ENCODE assay signal across 1 cellular context in the genomic region with DNA sequence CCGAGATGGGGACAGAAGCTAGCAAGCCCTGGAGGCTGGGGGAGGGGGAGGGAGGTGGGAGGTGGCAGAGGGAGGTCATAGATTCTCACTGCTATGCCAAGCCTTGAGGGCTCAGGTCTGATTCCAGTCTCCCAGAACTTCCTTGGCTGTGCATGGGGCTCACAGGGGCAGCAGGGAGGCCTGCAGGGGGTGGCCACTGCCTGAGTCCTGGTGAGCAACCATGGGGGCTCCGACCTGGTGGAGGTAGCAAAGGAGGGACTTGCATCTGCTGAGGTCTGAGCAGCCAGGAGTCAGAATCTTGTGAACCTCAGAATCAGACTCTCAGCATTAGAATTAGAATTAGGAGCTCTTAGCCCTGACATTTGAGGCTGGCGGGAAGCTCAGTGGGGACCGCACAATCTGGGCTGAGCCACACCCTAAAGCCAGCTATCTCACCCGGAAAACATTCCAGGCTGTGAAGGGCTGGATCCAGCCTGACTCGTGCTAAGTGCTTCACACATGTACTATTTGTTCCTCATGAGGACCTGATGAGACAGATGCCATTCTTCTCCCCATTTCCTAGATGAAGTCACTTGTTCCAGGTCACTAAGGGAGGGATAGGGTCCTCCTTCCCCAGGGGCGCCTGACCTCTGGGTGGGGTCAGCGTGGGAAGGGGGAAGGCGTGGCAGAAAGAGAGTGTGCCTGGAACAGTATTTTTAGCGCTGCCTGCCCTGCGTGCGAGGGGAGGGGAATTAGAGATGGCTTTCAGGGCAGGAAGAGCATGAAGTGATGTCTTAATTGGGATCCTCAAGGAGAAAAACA.
TF ChIP-seq lines count a peak whose summit lies in the region.

No MANE protein-coding gene starts in this region.

TF ChIP-seq in HepG2, 621 proteins besides CTCF, POLR2A, EP300 and RAD21:
- no peak for TF ChIP-seq ZNF883 (CRISPR knock-in tag; IDR thresholded peaks at IDR 0.05; ENCODE audit: not compliant biosample characterization)
- no peak for TF ChIP-seq SUZ12 (IDR thresholded peaks at IDR 0.05; ENCODE audit: low read depth, low read length)
- TF ChIP-seq HNRNPL (IDR thresholded peaks at IDR 0.05; ENCODE audit: low read depth, low read length), result no peak
- TF ChIP-seq, protein P1, sequence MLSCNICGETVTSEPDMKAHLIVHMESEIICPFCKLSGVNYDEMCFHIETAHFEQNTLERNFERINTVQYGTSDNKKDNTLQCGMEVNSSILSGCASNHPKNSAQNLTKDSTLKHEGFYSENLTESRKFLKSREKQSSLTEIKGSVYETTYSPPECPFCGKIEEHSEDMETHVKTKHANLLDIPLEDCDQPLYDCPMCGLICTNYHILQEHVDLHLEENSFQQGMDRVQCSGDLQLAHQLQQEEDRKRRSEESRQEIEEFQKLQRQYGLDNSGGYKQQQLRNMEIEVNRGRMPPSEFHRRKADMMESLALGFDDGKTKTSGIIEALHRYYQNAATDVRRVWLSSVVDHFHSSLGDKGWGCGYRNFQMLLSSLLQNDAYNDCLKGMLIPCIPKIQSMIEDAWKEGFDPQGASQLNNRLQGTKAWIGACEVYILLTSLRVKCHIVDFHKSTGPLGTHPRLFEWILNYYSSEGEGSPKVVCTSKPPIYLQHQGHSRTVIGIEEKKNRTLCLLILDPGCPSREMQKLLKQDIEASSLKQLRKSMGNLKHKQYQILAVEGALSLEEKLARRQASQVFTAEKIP (CRISPR knock-in tag; IDR thresholded peaks at IDR 0.05; ENCODE audit: borderline replicate concordance), result no peak
- TF ChIP-seq, protein P2, sequence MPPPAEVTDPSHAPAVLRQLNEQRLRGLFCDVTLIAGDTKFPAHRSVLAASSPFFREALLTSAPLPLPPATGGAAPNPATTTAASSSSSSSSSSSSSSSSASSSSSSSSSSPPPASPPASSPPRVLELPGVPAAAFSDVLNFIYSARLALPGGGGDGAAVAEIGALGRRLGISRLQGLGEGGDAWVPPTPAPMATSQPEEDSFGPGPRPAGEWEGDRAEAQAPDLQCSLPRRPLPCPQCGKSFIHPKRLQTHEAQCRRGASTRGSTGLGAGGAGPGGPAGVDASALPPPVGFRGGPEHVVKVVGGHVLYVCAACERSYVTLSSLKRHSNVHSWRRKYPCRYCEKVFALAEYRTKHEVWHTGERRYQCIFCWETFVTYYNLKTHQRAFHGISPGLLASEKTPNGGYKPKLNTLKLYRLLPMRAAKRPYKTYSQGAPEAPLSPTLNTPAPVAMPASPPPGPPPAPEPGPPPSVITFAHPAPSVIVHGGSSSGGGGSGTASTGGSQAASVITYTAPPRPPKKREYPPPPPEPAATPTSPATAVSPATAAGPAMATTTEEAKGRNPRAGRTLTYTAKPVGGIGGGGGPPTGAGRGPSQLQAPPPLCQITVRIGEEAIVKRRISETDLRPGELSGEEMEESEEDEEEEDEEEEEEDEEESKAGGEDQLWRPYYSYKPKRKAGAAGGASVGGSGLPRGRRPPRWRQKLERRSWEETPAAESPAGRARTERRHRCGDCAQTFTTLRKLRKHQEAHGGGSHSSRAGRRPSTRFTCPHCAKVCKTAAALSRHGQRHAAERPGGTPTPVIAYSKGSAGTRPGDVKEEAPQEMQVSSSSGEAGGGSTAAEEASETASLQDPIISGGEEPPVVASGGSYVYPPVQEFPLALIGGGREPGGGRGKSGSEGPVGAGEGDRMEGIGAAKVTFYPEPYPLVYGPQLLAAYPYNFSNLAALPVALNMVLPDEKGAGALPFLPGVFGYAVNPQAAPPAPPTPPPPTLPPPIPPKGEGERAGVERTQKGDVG (CRISPR knock-in tag; IDR thresholded peaks at IDR 0.05; ENCODE audit: borderline replicate concordance), result no peak
- no peak for TF ChIP-seq ZBTB42 (CRISPR knock-in tag; IDR thresholded peaks at IDR 0.05)
- TF ChIP-seq, protein P3, sequence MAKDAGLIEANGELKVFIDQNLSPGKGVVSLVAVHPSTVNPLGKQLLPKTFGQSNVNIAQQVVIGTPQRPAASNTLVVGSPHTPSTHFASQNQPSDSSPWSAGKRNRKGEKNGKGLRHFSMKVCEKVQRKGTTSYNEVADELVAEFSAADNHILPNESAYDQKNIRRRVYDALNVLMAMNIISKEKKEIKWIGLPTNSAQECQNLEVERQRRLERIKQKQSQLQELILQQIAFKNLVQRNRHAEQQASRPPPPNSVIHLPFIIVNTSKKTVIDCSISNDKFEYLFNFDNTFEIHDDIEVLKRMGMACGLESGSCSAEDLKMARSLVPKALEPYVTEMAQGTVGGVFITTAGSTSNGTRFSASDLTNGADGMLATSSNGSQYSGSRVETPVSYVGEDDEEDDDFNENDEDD (CRISPR knock-in tag; IDR thresholded peaks at IDR 0.05; ENCODE audit: borderline replicate concordance), result no peak
